Comparison of ENCODE assay signal across 10 cellular contexts in the genomic region with DNA sequence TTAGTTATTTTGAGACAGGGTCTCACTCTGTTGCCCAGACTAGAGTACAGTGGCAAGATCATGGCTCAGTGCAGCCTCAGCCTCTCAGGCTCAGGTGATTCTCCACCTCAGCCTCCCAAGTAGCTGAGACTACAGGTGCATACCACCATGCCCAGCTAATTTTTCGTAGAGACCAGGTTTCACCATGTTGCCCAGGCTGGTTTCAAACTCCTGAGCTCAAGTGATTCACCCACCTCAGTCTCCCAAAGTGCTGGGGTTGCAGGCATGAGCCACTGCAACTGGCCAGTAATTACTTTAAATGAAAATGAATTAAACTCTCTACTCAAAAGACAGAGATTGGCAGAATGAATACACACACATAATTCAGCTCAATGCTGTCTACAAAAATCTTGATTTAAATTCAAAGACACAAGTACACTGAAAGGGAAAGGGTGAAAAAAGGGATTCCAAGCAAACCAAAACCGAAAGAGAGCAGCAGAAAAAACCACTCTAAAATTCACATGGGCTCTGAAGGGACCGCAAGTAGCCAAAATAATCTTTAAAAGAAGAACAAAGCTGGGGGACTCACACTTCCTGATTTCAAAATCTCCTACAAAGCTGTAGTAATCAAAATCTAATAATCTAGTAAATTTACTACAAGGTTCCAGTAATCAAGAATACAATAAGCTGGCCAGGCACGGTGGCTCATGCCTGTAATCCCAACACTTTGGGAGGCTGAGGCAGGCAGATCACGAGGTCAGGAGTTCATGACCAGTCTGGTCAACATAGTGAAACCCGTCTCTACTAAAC. TPM values are rescaled to one million over a fixed set of nuclear protein-coding genes. Genes with fewer than 3 reads are reported as not detected.
DNase-seq lines count a peak whose midpoint lies in the region; ATAC-seq and TF ChIP-seq lines count a peak whose summit lies in the region.
"Had no signal": no experiment of that assay in that cellular context is flagged by ENCODE, and none has a peak within 500 bp of the region (broad histone marks: within the 10 kb centered on the region; RNA-seq: fewer than 3 reads in every experiment).

No MANE protein-coding gene starts in this region.

- ATAC-seq in GM19023 (IDR thresholded peaks at IDR 0.05; ENCODE audit: unreplicated experiment) (peak; percentile 52), HG03066 (IDR thresholded peaks at IDR 0.05; ENCODE audit: low read depth, unreplicated experiment) (peak; percentile 78)
- peak; percentile 19 for ATAC-seq in activated naive CD8-positive, alpha-beta T cell treated with anti-CD3 and anti-CD28 coated beads, Interleukin-2, amount 10 ng/mL, durations not matched to agents 7 days and 5 days (ENCODE audit: low read depth)

- no peak for TF ChIP-seq POLR2A in sigmoid colon (IDR thresholded peaks at IDR 0.05)

- peaks cover 35% of the 10 kb centered on the region for H3K36me3 Mint-ChIP-seq in activated naive CD8-positive, alpha-beta T cell treated with anti-CD3 and anti-CD28 coated beads, Interleukin-2, amount 10 ng/mL, durations not matched to agents 7 days and 5 days

- TF ChIP-seq CTCF in sigmoid colon (IDR thresholded peaks at IDR 0.05) = no peak

- no peak for DNase-seq in activated naive CD8-positive, alpha-beta T cell treated with anti-CD3 and anti-CD28 coated beads, Interleukin-2, amount 10 ng/mL, durations not matched to agents 7 days and 5 days
- DNase-seq in sigmoid colon (no peak), ACHN (no peak), NCI-H510A (lab: John Stamatoyannopoulos, UW) (no peak), ureter (ENCODE audit: low spot score) (no peak)
- no peak for DNase-seq in central memory CD4-positive, alpha-beta T cell
- DNase-seq: caudate nucleus had no signal

- H3K27me3 Mint-ChIP-seq in activated naive CD8-positive, alpha-beta T cell treated with anti-CD3 and anti-CD28 coated beads, Interleukin-2, amount 10 ng/mL, durations not matched to agents 7 days and 5 days = no peaks in the 10 kb centered on the region

- intact Hi-C loops in sigmoid colon (cut with DNase I) = no loop called here

- peak overlapping the region; percentile 25 to 47 (median 40) for H3K27ac ChIP-seq in sigmoid colon

- POLR2A ChIA-PET in activated naive CD8-positive, alpha-beta T cell treated with anti-CD3 and anti-CD28 coated beads, Interleukin-2, amount 10 ng/mL, durations not matched to agents 7 days and 5 days (lab: Charles Lee) = interaction anchor here (0.7 to 1.7 kb wide), 3 partner anchors 16 to 197 kb away, joined by 3 to 4 read pairs (median 4); no protein-coding TSS in a partner anchor

- peak overlapping the region; percentile 17 for H3K27ac Mint-ChIP-seq in activated naive CD8-positive, alpha-beta T cell treated with anti-CD3 and anti-CD28 coated beads, Interleukin-2, amount 10 ng/mL, durations not matched to agents 7 days and 5 days
- H3K27ac Mint-ChIP-seq: nephron had no signal

- no peaks in the 10 kb centered on the region for H3K9me3 ChIP-seq in sigmoid colon

- no peak for TF ChIP-seq EP300 in sigmoid colon (IDR thresholded peaks at IDR 0.05)

- no peaks in the 10 kb centered on the region for H3K36me3 ChIP-seq in sigmoid colon

- H3K27me3 ChIP-seq in sigmoid colon = no peaks in the 10 kb centered on the region

- peaks cover 24% of the 10 kb centered on the region for H3K4me1 Mint-ChIP-seq in activated naive CD8-positive, alpha-beta T cell treated with anti-CD3 and anti-CD28 coated beads, Interleukin-2, amount 10 ng/mL, durations not matched to agents 7 days and 5 days

- WGBS in sigmoid colon, 2 donors = 53 to 75% methylated on average over 6 of the region's 6 CpGs

- H3K4me3 ChIP-seq in sigmoid colon = no peak overlapping the region

- H3K9me3 Mint-ChIP-seq in activated naive CD8-positive, alpha-beta T cell treated with anti-CD3 and anti-CD28 coated beads, Interleukin-2, amount 10 ng/mL, durations not matched to agents 7 days and 5 days = peaks cover 20% of the 10 kb centered on the region

- peak overlapping the region; percentile 17 for H3K4me3 Mint-ChIP-seq in activated naive CD8-positive, alpha-beta T cell treated with anti-CD3 and anti-CD28 coated beads, Interleukin-2, amount 10 ng/mL, durations not matched to agents 7 days and 5 days
- H3K4me3 Mint-ChIP-seq: nephron had no signal

- H3K4me1 ChIP-seq in sigmoid colon = peaks cover 0 to 22% (median 0%) of the 10 kb centered on the region in 4 donors

- in situ Hi-C loops in ACHN (cut with HindIII; ENCODE audit: low pct_ligation_motif_present, low pct_unique_long_range_greater_than_20kb, low sequenced_read_pairs) = no loop called here

RNA-seq across cellular contexts. Expression of a gene that starts 11.8 kb away (rescaled TPM):
- 10 to 100 TPM; 18.5 to 18.8 TPM for total RNA-seq in activated naive CD8-positive, alpha-beta T cell treated with anti-CD3 and anti-CD28 coated beads, Interleukin-2, amount 10 ng/mL, durations not matched to agents 7 days and 5 days
- 100 to 1,000 TPM in 1 of 4 donors, 10 to 100 TPM in 3; 33.6 to 165 (median 79.8) TPM for total RNA-seq in sigmoid colon
- 10 to 100 TPM in 2 of 3 donors, 1 to 10 TPM in 1; 8.6 to 33.6 (median 25.2) TPM for polyA plus RNA-seq in sigmoid colon
- 36.6 TPM for total RNA-seq in ureter

Comparison
In these comparisons a context has a peak if more than half of its experiments do, and no peak if none do; other contexts are left out.
1. ATAC-seq: peak in every context shown above with its lines; median percentile 78 in HG03066; 52 in GM19023; 19 in activated naive CD8-positive, alpha-beta T cell treated with anti-CD3 and anti-CD28 coated beads, Interleukin-2, amount 10 ng/mL, durations not matched to agents 7 days and 5 days.